In the genomic region with DNA sequence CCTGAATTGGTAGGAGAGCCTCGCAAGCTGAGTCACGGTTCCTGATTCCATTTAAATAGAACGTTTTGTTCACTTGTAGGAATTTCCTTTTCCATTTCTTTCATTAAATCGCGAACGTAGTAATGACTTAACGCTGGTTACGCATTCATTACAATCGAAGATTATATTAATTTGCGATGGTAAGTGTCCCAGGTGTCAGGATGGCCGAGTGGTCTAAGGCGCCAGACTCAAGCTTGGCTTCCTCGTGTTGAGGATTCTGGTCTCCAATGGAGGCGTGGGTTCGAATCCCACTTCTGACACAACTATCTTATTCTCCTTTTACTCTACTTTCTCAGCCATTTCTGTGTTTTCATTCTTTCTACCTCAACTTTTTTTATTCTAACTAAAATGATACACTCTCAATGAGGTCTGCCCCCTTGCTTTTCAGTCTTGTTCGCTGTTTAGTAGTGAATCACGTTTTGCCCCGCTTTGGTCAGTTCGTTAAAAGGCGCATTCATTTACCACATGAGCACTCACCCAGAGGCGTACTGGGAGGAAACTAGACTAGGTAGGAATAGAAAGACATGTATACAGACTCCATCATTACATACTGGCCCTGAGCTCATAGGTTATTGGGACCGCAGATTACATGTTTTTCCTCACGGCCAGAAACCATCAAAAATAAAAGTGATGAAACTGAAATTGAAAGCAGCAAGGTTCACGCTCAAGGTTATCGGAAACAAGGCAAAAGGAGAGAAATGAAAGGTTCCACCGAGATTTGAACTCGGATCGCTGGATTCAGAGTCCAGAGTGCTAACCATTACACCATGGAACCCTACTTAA, we compare ENCODE assay signal across 1 cellular context.
A peak's percentile ranks its signal among the peaks of the same experiment; 100 is the strongest.
TF ChIP-seq lines count a peak whose summit lies in the region.

No MANE protein-coding gene starts in this region.

TF ChIP-seq in K562, 482 proteins besides CTCF, POLR2A, EP300 and RAD21 (continued from another document and continues in another):
- TF ChIP-seq, protein P1, sequence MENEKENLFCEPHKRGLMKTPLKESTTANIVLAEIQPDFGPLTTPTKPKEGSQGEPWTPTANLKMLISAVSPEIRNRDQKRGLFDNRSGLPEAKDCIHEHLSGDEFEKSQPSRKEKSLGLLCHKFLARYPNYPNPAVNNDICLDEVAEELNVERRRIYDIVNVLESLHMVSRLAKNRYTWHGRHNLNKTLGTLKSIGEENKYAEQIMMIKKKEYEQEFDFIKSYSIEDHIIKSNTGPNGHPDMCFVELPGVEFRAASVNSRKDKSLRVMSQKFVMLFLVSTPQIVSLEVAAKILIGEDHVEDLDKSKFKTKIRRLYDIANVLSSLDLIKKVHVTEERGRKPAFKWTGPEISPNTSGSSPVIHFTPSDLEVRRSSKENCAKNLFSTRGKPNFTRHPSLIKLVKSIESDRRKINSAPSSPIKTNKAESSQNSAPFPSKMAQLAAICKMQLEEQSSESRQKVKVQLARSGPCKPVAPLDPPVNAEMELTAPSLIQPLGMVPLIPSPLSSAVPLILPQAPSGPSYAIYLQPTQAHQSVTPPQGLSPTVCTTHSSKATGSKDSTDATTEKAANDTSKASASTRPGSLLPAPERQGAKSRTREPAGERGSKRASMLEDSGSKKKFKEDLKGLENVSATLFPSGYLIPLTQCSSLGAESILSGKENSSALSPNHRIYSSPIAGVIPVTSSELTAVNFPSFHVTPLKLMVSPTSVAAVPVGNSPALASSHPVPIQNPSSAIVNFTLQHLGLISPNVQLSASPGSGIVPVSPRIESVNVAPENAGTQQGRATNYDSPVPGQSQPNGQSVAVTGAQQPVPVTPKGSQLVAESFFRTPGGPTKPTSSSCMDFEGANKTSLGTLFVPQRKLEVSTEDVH (IDR thresholded peaks at IDR 0.05; ENCODE audit: low read depth, partially characterized antibody): peak; percentile 50
- peak; percentile 17 for TF ChIP-seq MEIS2 (IDR thresholded peaks at IDR 0.05; ENCODE audit: partially characterized antibody)
- TF ChIP-seq GABPB1 (CRISPR knock-in tag; IDR thresholded peaks at IDR 0.05): peak; percentile 45
- TF ChIP-seq NFIX (CRISPR knock-in tag; IDR thresholded peaks at IDR 0.05; ENCODE audit: low read depth): no peak
- TF ChIP-seq XRCC5 (IDR thresholded peaks at IDR 0.05; ENCODE audit: low read depth, low read length): peak; percentile 71
- TF ChIP-seq, protein P2, sequence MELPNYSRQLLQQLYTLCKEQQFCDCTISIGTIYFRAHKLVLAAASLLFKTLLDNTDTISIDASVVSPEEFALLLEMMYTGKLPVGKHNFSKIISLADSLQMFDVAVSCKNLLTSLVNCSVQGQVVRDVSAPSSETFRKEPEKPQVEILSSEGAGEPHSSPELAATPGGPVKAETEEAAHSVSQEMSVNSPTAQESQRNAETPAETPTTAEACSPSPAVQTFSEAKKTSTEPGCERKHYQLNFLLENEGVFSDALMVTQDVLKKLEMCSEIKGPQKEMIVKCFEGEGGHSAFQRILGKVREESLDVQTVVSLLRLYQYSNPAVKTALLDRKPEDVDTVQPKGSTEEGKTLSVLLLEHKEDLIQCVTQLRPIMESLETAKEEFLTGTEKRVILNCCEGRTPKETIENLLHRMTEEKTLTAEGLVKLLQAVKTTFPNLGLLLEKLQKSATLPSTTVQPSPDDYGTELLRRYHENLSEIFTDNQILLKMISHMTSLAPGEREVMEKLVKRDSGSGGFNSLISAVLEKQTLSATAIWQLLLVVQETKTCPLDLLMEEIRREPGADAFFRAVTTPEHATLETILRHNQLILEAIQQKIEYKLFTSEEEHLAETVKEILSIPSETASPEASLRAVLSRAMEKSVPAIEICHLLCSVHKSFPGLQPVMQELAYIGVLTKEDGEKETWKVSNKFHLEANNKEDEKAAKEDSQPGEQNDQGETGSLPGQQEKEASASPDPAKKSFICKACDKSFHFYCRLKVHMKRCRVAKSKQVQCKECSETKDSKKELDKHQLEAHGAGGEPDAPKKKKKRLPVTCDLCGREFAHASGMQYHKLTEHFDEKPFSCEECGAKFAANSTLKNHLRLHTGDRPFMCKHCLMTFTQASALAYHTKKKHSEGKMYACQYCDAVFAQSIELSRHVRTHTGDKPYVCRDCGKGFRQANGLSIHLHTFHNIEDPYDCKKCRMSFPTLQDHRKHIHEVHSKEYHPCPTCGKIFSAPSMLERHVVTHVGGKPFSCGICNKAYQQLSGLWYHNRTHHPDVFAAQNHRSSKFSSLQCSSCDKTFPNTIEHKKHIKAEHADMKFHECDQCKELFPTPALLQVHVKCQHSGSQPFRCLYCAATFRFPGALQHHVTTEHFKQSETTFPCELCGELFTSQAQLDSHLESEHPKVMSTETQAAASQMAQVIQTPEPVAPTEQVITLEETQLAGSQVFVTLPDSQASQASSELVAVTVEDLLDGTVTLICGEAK (IDR thresholded peaks at IDR 0.05): peak; percentile 86
- TF ChIP-seq, protein P2 (CRISPR knock-in tag; IDR thresholded peaks at IDR 0.05): no peak
- TF ChIP-seq LEF1 (IDR thresholded peaks at IDR 0.05): peak; percentile 65
- peak; percentile 37; the same call in 1 of the 2 replicates for TF ChIP-seq MIER1 (IDR thresholded peaks at IDR 0.05; ENCODE audit: low read depth)
- peak; percentile 68 for TF ChIP-seq MYC (IDR thresholded peaks at IDR 0.05; ENCODE audit: low read depth, low read length)
- no peak; the same call in 1 of the 2 replicates for TF ChIP-seq MYC (CRISPR knock-in tag; IDR thresholded peaks at IDR 0.05; ENCODE audit: borderline replicate concordance, low read depth)
- TF ChIP-seq, protein P3, sequence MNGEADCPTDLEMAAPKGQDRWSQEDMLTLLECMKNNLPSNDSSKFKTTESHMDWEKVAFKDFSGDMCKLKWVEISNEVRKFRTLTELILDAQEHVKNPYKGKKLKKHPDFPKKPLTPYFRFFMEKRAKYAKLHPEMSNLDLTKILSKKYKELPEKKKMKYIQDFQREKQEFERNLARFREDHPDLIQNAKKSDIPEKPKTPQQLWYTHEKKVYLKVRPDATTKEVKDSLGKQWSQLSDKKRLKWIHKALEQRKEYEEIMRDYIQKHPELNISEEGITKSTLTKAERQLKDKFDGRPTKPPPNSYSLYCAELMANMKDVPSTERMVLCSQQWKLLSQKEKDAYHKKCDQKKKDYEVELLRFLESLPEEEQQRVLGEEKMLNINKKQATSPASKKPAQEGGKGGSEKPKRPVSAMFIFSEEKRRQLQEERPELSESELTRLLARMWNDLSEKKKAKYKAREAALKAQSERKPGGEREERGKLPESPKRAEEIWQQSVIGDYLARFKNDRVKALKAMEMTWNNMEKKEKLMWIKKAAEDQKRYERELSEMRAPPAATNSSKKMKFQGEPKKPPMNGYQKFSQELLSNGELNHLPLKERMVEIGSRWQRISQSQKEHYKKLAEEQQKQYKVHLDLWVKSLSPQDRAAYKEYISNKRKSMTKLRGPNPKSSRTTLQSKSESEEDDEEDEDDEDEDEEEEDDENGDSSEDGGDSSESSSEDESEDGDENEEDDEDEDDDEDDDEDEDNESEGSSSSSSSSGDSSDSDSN (IDR thresholded peaks at IDR 0.05; ENCODE audit: borderline replicate concordance in 1 of 2, low read depth in 2 of 2, low read length in 2 of 2): peak in 1 of 2 experiments; percentile 80; a peak in 2 of 4 replicates
- no peak for TF ChIP-seq PPARD (CRISPR knock-in tag; IDR thresholded peaks at IDR 0.05)
- TF ChIP-seq POLR3A (IDR thresholded peaks at IDR 0.05; ENCODE audit: borderline replicate concordance, extremely low read depth, insufficient read depth, insufficient read length): peak; percentile 91
- TF ChIP-seq BMI1 (IDR thresholded peaks at IDR 0.05; ENCODE audit: low read length): no peak
- TF ChIP-seq, protein P4, sequence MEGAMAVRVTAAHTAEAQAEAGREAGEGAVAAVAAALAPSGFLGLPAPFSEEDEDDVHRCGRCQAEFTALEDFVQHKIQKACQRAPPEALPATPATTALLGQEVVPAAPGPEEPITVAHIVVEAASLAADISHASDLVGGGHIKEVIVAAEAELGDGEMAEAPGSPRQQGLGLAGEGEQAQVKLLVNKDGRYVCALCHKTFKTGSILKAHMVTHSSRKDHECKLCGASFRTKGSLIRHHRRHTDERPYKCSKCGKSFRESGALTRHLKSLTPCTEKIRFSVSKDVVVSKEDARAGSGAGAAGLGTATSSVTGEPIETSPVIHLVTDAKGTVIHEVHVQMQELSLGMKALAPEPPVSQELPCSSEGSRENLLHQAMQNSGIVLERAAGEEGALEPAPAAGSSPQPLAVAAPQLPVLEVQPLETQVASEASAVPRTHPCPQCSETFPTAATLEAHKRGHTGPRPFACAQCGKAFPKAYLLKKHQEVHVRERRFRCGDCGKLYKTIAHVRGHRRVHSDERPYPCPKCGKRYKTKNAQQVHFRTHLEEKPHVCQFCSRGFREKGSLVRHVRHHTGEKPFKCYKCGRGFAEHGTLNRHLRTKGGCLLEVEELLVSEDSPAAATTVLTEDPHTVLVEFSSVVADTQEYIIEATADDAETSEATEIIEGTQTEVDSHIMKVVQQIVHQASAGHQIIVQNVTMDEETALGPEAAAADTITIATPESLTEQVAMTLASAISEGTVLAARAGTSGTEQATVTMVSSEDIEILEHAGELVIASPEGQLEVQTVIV (CRISPR knock-in tag; IDR thresholded peaks at IDR 0.05; ENCODE audit: borderline replicate concordance): no peak
- TF ChIP-seq, protein P5, sequence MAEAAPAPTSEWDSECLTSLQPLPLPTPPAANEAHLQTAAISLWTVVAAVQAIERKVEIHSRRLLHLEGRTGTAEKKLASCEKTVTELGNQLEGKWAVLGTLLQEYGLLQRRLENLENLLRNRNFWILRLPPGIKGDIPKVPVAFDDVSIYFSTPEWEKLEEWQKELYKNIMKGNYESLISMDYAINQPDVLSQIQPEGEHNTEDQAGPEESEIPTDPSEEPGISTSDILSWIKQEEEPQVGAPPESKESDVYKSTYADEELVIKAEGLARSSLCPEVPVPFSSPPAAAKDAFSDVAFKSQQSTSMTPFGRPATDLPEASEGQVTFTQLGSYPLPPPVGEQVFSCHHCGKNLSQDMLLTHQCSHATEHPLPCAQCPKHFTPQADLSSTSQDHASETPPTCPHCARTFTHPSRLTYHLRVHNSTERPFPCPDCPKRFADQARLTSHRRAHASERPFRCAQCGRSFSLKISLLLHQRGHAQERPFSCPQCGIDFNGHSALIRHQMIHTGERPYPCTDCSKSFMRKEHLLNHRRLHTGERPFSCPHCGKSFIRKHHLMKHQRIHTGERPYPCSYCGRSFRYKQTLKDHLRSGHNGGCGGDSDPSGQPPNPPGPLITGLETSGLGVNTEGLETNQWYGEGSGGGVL (CRISPR knock-in tag; IDR thresholded peaks at IDR 0.05): no peak
- TF ChIP-seq, protein P6, sequence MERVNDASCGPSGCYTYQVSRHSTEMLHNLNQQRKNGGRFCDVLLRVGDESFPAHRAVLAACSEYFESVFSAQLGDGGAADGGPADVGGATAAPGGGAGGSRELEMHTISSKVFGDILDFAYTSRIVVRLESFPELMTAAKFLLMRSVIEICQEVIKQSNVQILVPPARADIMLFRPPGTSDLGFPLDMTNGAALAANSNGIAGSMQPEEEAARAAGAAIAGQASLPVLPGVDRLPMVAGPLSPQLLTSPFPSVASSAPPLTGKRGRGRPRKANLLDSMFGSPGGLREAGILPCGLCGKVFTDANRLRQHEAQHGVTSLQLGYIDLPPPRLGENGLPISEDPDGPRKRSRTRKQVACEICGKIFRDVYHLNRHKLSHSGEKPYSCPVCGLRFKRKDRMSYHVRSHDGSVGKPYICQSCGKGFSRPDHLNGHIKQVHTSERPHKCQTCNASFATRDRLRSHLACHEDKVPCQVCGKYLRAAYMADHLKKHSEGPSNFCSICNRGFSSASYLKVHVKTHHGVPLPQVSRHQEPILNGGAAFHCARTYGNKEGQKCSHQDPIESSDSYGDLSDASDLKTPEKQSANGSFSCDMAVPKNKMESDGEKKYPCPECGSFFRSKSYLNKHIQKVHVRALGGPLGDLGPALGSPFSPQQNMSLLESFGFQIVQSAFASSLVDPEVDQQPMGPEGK (CRISPR knock-in tag; IDR thresholded peaks at IDR 0.05; ENCODE audit: borderline replicate concordance): no peak
- no peak for TF ChIP-seq ZNF217 (CRISPR knock-in tag; IDR thresholded peaks at IDR 0.05)
- no peak for TF ChIP-seq MED1 (CRISPR knock-in tag; IDR thresholded peaks at IDR 0.05; ENCODE audit: borderline replicate concordance)
- TF ChIP-seq, protein P7, sequence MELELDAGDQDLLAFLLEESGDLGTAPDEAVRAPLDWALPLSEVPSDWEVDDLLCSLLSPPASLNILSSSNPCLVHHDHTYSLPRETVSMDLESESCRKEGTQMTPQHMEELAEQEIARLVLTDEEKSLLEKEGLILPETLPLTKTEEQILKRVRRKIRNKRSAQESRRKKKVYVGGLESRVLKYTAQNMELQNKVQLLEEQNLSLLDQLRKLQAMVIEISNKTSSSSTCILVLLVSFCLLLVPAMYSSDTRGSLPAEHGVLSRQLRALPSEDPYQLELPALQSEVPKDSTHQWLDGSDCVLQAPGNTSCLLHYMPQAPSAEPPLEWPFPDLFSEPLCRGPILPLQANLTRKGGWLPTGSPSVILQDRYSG (tag; conservative IDR thresholded peaks at IDR 0.05; ENCODE audit: low read depth): peak; percentile 63; the same call in 1 of the 2 replicates
- no peak for TF ChIP-seq TAF7 (tag; IDR thresholded peaks at IDR 0.05)
- TF ChIP-seq, protein P8, sequence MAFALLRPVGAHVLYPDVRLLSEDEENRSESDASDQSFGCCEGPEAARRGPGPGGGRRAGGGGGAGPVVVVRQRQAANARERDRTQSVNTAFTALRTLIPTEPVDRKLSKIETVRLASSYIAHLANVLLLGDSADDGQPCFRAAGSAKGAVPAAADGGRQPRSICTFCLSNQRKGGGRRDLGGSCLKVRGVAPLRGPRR (CRISPR knock-in tag; IDR thresholded peaks at IDR 0.05): no peak
- TF ChIP-seq CREB1 (IDR thresholded peaks at IDR 0.05): 0 out of 2 replicates have a peak, but pooled peaks have one; percentile 42
- TF ChIP-seq CREB1 (CRISPR knock-in tag; IDR thresholded peaks at IDR 0.05): peak; percentile 33; the same call in 1 of the 2 replicates
- no peak for TF ChIP-seq KAT2B (IDR thresholded peaks at IDR 0.05; ENCODE audit: low read depth, low read length)
- peak; percentile 51; the same call in 1 of the 2 replicates for TF ChIP-seq ELF1 (tag; IDR thresholded peaks at IDR 0.05)
- peak; percentile 88 for TF ChIP-seq BDP1 (IDR thresholded peaks at IDR 0.05; ENCODE audit: insufficient read depth, insufficient read length)
- TF ChIP-seq POU5F1 (IDR thresholded peaks at IDR 0.05; ENCODE audit: borderline replicate concordance, low read depth, low read length, partially characterized antibody): no peak
